14 cellular contexts compared by ENCODE assay signal in the genomic region with DNA sequence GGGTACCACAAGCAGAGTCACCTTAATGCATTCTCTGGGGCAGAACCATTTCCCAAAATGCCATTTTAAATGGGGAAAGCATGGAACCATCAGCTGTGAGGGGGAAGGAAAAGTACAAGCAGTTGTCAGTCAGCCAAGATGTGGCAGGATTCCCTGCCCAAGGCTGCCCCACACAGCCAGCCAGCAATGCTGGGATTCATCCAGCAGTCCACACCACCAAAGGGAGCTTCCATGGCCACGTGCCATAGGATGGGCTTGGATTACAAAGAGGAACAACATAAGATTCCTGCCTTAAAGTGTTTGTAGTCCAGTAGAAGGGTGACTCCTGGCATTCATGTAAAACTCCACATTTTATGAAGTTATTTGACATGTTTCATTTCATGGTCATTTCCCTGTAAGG.
"Had no signal": no experiment of that assay in that cellular context is flagged by ENCODE, and none has a peak within 500 bp of the region (broad histone marks: within the 10 kb centered on the region; RNA-seq: fewer than 3 reads in every experiment).

No MANE protein-coding gene starts in this region.

- H3K9me3 Mint-ChIP-seq: activated T-helper 1 cell treated with anti-CD3 and anti-CD28 coated beads, Interleukin-12 subunit alpha, Interleukin-12 subunit beta, Interleukin-2, Interleukin-4 antibody, amounts not matched to agents 30 ng/mL and 10 ng/mL and 1 ng/mL, durations not matched to agents 14 hours and 24 hours and 36 hours; mesothelial cell of epicardium; stimulated activated naive B cell treated with anti-CD40 and anti-IgM and Interleukin-4, amounts not matched to agents 10 μg/mL and 1 μg/mL and 100 μg/mL, for 72 hours had no signal

- H3K27ac Mint-ChIP-seq: activated T-helper 1 cell treated with anti-CD3 and anti-CD28 coated beads, Interleukin-12 subunit alpha, Interleukin-12 subunit beta, Interleukin-2, Interleukin-4 antibody, amounts not matched to agents 30 ng/mL and 10 ng/mL and 1 ng/mL, durations not matched to agents 14 hours and 24 hours and 36 hours; mesothelial cell of epicardium; naive B cell; stimulated activated naive B cell treated with anti-CD40 and anti-IgM and Interleukin-4, amounts not matched to agents 10 μg/mL and 1 μg/mL and 100 μg/mL, for 72 hours had no signal

- H3K36me3 ChIP-seq: cardiac muscle cell, gastroesophageal sphincter, right lobe of liver, tibial nerve, vagina had no signal

- H3K4me3 ChIP-seq: cardiac muscle cell, gastroesophageal sphincter, right lobe of liver, tibial nerve, vagina had no signal

- H3K27me3 Mint-ChIP-seq: naive B cell; stimulated activated naive B cell treated with anti-CD40 and anti-IgM and Interleukin-4, amounts not matched to agents 10 μg/mL and 1 μg/mL and 100 μg/mL, for 72 hours had no signal

- DNase-seq: activated CD4-positive, alpha-beta T cell treated with anti-CD3 and anti-CD28 coated beads for 48 hours; activated naive CD4-positive, alpha-beta T cell; kidney; naive B cell; posterior cingulate gyrus; right lobe of liver; stimulated activated CD4-positive, alpha-beta T cell treated with anti-CD3 and anti-CD28 coated beads, Interleukin-2, amount 100 ng/mL, for 24 hours; stimulated activated naive B cell treated with anti-CD40 and anti-IgM and Interleukin-4, amounts not matched to agents 10 μg/mL and 1 μg/mL and 100 μg/mL, for 72 hours had no signal

- H3K4me3 Mint-ChIP-seq: activated T-helper 1 cell treated with anti-CD3 and anti-CD28 coated beads, Interleukin-12 subunit alpha, Interleukin-12 subunit beta, Interleukin-2, Interleukin-4 antibody, amounts not matched to agents 30 ng/mL and 10 ng/mL and 1 ng/mL, durations not matched to agents 14 hours and 24 hours and 36 hours; mesothelial cell of epicardium; naive B cell; stimulated activated naive B cell treated with anti-CD40 and anti-IgM and Interleukin-4, amounts not matched to agents 10 μg/mL and 1 μg/mL and 100 μg/mL, for 72 hours had no signal

- H3K9me3 ChIP-seq: gastroesophageal sphincter, right lobe of liver, tibial nerve, vagina had no signal

- H3K4me1 ChIP-seq: right lobe of liver had no signal

- H3K36me3 Mint-ChIP-seq: mesothelial cell of epicardium; naive B cell; stimulated activated naive B cell treated with anti-CD40 and anti-IgM and Interleukin-4, amounts not matched to agents 10 μg/mL and 1 μg/mL and 100 μg/mL, for 72 hours had no signal

- H3K27me3 ChIP-seq: cardiac muscle cell, gastroesophageal sphincter, right lobe of liver, tibial nerve, vagina had no signal

- H3K4me1 Mint-ChIP-seq: mesothelial cell of epicardium; naive B cell; stimulated activated naive B cell treated with anti-CD40 and anti-IgM and Interleukin-4, amounts not matched to agents 10 μg/mL and 1 μg/mL and 100 μg/mL, for 72 hours had no signal

- ATAC-seq: gastroesophageal sphincter; right lobe of liver; stimulated activated naive B cell treated with anti-CD40 and anti-IgM and Interleukin-4, amounts not matched to agents 10 μg/mL and 1 μg/mL and 100 μg/mL, for 72 hours had no signal

- H3K27ac ChIP-seq: cardiac muscle cell, gastroesophageal sphincter, right lobe of liver, tibial nerve, vagina had no signal
